In genomic region chr3:171753665-171754408, GRCh38 we compare ENCODE assay signal across 12 cellular contexts. TPM values are rescaled to one million over a fixed set of nuclear protein-coding genes. Genes with fewer than 3 reads are reported as not detected.
DNase-seq lines count a peak whose midpoint lies in the region; ATAC-seq and TF ChIP-seq lines count a peak whose summit lies in the region.
"Had no signal": no experiment of that assay in that cellular context is flagged by ENCODE, and none has a peak within 500 bp of the region (broad histone marks: within the 10 kb centered on the region; RNA-seq: fewer than 3 reads in every experiment).

No MANE protein-coding gene starts in this region.

- no peak overlapping the region for H3K27ac Mint-ChIP-seq in activated T-cell treated with anti-CD3 and anti-CD28 coated beads, Interleukin-2, amount 50 U/mL, for 72 hours
- no peak overlapping the region for H3K27ac Mint-ChIP-seq in WTC11
- no peak overlapping the region for H3K27ac Mint-ChIP-seq in activated T-helper 2 cell treated with anti-CD3 and anti-CD28 coated beads, Interferon-gamma antibody, Interleukin-2, Interleukin-4, amounts not matched to agents 10 μg/mL and 5 μg/mL and 100 μg/mL, durations not matched to agents 14 hours and 24 hours and 36 hours

- DNase-seq in activated T-cell treated with anti-CD3 and anti-CD28 coated beads for 48 hours (ENCODE audit: low read depth) (peak; percentile 4), foreskin fibroblast (peak; percentile 46 to 70), DMS153 treated with DMSO at 0.1 percent for 48 hours (lab: John Stamatoyannopoulos, UW; ENCODE audit: unreplicated experiment) (no peak), WTC11 (ENCODE audit: low spot score) (no peak)
- DNase-seq in activated T-cell treated with anti-CD3 and anti-CD28 coated beads, Interleukin-2, amount 50 U/mL, for 1 hour: no peak
- DNase-seq in activated T-cell treated with anti-CD3 and anti-CD28 coated beads, Interleukin-2, amount 50 U/mL, for 72 hours: peak in 1 of 2 donors; percentile 20
- no peak for DNase-seq in stimulated activated naive CD8-positive, alpha-beta T cell treated with anti-CD3 and anti-CD28 coated beads, Interleukin-15, Interleukin-2, amounts not matched to agents 100 U/mL and 50 U/mL, for 24 hours
- no peak for DNase-seq in activated T-helper 2 cell treated with anti-CD3 and anti-CD28 coated beads, Interferon-gamma antibody, Interleukin-2, Interleukin-4, amounts not matched to agents 10 μg/mL and 5 μg/mL and 100 μg/mL, durations not matched to agents 14 hours and 24 hours and 36 hours (ENCODE audit: low spot score)
- DNase-seq: activated gamma-delta T cell treated with Interleukin-2 at 50 U/mL for 16 hours; NCI-H1105 treated with DMSO at 0.1 percent for 48 hours; stimulated activated CD4-positive, alpha-beta T cell treated with anti-CD3 and anti-CD28 coated beads, Interleukin-4, amount 100 ng/mL, for 24 hours had no signal

- H3K27me3 Mint-ChIP-seq in activated T-cell treated with anti-CD3 and anti-CD28 coated beads, Interleukin-2, amount 50 U/mL, for 72 hours (ENCODE audit: low read depth): peaks cover 17% of the 10 kb centered on the region
- H3K27me3 Mint-ChIP-seq in WTC11 (ENCODE audit: low read depth): no peaks in the 10 kb centered on the region
- peaks cover 16% of the 10 kb centered on the region for H3K27me3 Mint-ChIP-seq in activated T-helper 2 cell treated with anti-CD3 and anti-CD28 coated beads, Interferon-gamma antibody, Interleukin-2, Interleukin-4, amounts not matched to agents 10 μg/mL and 5 μg/mL and 100 μg/mL, durations not matched to agents 14 hours and 24 hours and 36 hours (ENCODE audit: low read depth)

- intact Hi-C loops in activated T-helper 2 cell treated with anti-CD3 and anti-CD28 coated beads, Interferon-gamma antibody, Interleukin-2, Interleukin-4, amounts not matched to agents 10 μg/mL and 5 μg/mL and 100 μg/mL, durations not matched to agents 14 hours and 24 hours and 36 hours (cut with micrococcal nuclease): no loop called here

- ATAC-seq in activated T-cell treated with anti-CD3 and anti-CD28 coated beads, Interleukin-2, amount 50 U/mL, for 72 hours (replicated peaks in 1 of 2): peak; percentile 89
- ATAC-seq in stimulated activated naive CD8-positive, alpha-beta T cell treated with anti-CD3 and anti-CD28 coated beads, Interleukin-15, Interleukin-2, amounts not matched to agents 100 U/mL and 50 U/mL, for 24 hours: peak; percentile 79
- ATAC-seq in WTC11: no peak

- H3K4me3 Mint-ChIP-seq in activated T-cell treated with anti-CD3 and anti-CD28 coated beads, Interleukin-2, amount 50 U/mL, for 72 hours: no peak overlapping the region
- H3K4me3 Mint-ChIP-seq in WTC11: no peak overlapping the region
- H3K4me3 Mint-ChIP-seq in activated T-helper 2 cell treated with anti-CD3 and anti-CD28 coated beads, Interferon-gamma antibody, Interleukin-2, Interleukin-4, amounts not matched to agents 10 μg/mL and 5 μg/mL and 100 μg/mL, durations not matched to agents 14 hours and 24 hours and 36 hours (ENCODE audit: low read depth): no peak overlapping the region

- no peaks in the 10 kb centered on the region for H3K36me3 Mint-ChIP-seq in activated T-cell treated with anti-CD3 and anti-CD28 coated beads, Interleukin-2, amount 50 U/mL, for 72 hours (ENCODE audit: insufficient read depth in 2 of 2)
- no peaks in the 10 kb centered on the region for H3K36me3 Mint-ChIP-seq in WTC11
- no peaks in the 10 kb centered on the region for H3K36me3 Mint-ChIP-seq in activated T-helper 2 cell treated with anti-CD3 and anti-CD28 coated beads, Interferon-gamma antibody, Interleukin-2, Interleukin-4, amounts not matched to agents 10 μg/mL and 5 μg/mL and 100 μg/mL, durations not matched to agents 14 hours and 24 hours and 36 hours (ENCODE audit: low read depth)

- POLR2A ChIA-PET in WTC11 (lab: Charles Lee): no interaction called here

- no peak overlapping the region for H3K4me3 ChIP-seq in foreskin fibroblast (ENCODE audit: low read depth in 1 of 2, low read length in 2 of 2)
- H3K4me3 ChIP-seq: BLaER1 treated with 17β-estradiol and CSF1 and Interleukin-3, amounts not matched to agents 10 nM and 100 nM had no signal

- TF ChIP-seq CTCF in foreskin fibroblast (IDR thresholded peaks at IDR 0.05; ENCODE audit: low read depth, low read length): no peak
- TF ChIP-seq CTCF in WTC11 (IDR thresholded peaks at IDR 0.05): no peak

- no peaks in the 10 kb centered on the region for H3K4me1 Mint-ChIP-seq in activated T-cell treated with anti-CD3 and anti-CD28 coated beads, Interleukin-2, amount 50 U/mL, for 72 hours (ENCODE audit: low read depth)
- H3K4me1 Mint-ChIP-seq in WTC11: peaks cover 13% of the 10 kb centered on the region
- peaks cover 2% of the 10 kb centered on the region for H3K4me1 Mint-ChIP-seq in activated T-helper 2 cell treated with anti-CD3 and anti-CD28 coated beads, Interferon-gamma antibody, Interleukin-2, Interleukin-4, amounts not matched to agents 10 μg/mL and 5 μg/mL and 100 μg/mL, durations not matched to agents 14 hours and 24 hours and 36 hours (ENCODE audit: low read depth)

- CTCF ChIA-PET in WTC11 (lab: Charles Lee): interaction anchor here (0.5 kb wide), 1 partner anchor 558 kb away, joined by 3 read pairs; no protein-coding TSS in a partner anchor

- H3K9me3 Mint-ChIP-seq in activated T-cell treated with anti-CD3 and anti-CD28 coated beads, Interleukin-2, amount 50 U/mL, for 72 hours: no peaks in the 10 kb centered on the region
- H3K9me3 Mint-ChIP-seq in WTC11: no peaks in the 10 kb centered on the region
- no peaks in the 10 kb centered on the region for H3K9me3 Mint-ChIP-seq in activated T-helper 2 cell treated with anti-CD3 and anti-CD28 coated beads, Interferon-gamma antibody, Interleukin-2, Interleukin-4, amounts not matched to agents 10 μg/mL and 5 μg/mL and 100 μg/mL, durations not matched to agents 14 hours and 24 hours and 36 hours

TF ChIP-seq in WTC11, 78 proteins besides CTCF, POLR2A, EP300 and RAD21 (continues in another document):
- TF ChIP-seq E2F5 (CRISPR knock-in tag; IDR thresholded peaks at IDR 0.05): no peak
- no peak for TF ChIP-seq EMX1 (CRISPR knock-in tag; IDR thresholded peaks at IDR 0.05)
- TF ChIP-seq IRF2 (CRISPR knock-in tag; IDR thresholded peaks at IDR 0.05; ENCODE audit: borderline replicate concordance, low read depth): no peak
- no peak for TF ChIP-seq ATF2 (CRISPR knock-in tag; IDR thresholded peaks at IDR 0.05; ENCODE audit: borderline replicate concordance, low read depth)
- no peak for TF ChIP-seq HMGXB4 (CRISPR knock-in tag; IDR thresholded peaks at IDR 0.05)
- no peak for TF ChIP-seq ZNF512 (CRISPR knock-in tag; IDR thresholded peaks at IDR 0.05; ENCODE audit: borderline replicate concordance)
- TF ChIP-seq SMAD3 (CRISPR knock-in tag; IDR thresholded peaks at IDR 0.05; ENCODE audit: borderline replicate concordance): no peak

RNA-seq across cellular contexts. Expression of gene PLD1, which starts 56.4 kb away (rescaled TPM):
- total RNA-seq in activated T-cell treated with anti-CD3 and anti-CD28 coated beads, Interleukin-2, amount 50 U/mL, for 72 hours: 1 to 10 TPM in 1 of 2 donors, under 1 TPM in 1; 0.65 to 4.1 TPM
- 3.2 to 4.0 TPM (median 3.6 TPM) in 3 replicates for total RNA-seq in WTC11 (2021)
- 1.0 and 1.1 TPM in 2 replicates for total RNA-seq in activated T-helper 2 cell treated with anti-CD3 and anti-CD28 coated beads, Interferon-gamma antibody, Interleukin-2, Interleukin-4, amounts not matched to agents 10 μg/mL and 5 μg/mL and 100 μg/mL, durations not matched to agents 14 hours and 24 hours and 36 hours

Comparison
In these comparisons a context has a peak if more than half of its experiments do, and no peak if none do; other contexts are left out.
1. DNase-seq: peak in activated T-cell treated with anti-CD3 and anti-CD28 coated beads for 48 hours (single experiment) and foreskin fibroblast (2 of 2); none in activated T-cell treated with anti-CD3 and anti-CD28 coated beads, Interleukin-2, amount 50 U/mL, for 1 hour (single experiment), stimulated activated naive CD8-positive, alpha-beta T cell treated with anti-CD3 and anti-CD28 coated beads, Interleukin-15, Interleukin-2, amounts not matched to agents 100 U/mL and 50 U/mL, for 24 hours (single experiment), DMS153 treated with DMSO at 0.1 percent for 48 hours (single experiment), WTC11 (single experiment) and activated T-helper 2 cell treated with anti-CD3 and anti-CD28 coated beads, Interferon-gamma antibody, Interleukin-2, Interleukin-4, amounts not matched to agents 10 μg/mL and 5 μg/mL and 100 μg/mL, durations not matched to agents 14 hours and 24 hours and 36 hours (single experiment).